1 cellular context compared by ENCODE assay signal in the genomic region with DNA sequence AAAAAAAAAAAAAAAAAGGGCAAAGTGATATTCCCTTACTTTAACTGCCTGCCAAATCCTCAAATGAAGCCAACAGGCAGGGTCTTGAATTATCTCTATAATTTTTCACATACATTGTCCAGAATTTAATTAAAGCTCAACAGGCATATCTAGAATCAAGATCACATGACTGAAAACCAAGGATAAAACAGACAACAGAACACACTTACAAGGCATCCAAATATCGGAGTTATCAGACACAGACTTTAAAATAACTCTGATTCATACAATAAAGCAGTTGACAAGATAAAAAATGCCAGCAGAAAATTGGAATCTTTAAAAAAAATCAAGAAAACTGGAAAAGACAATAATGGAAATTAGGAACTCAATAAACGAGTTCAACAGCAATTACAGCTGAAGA.
TF ChIP-seq lines count a peak whose summit lies in the region.

No MANE protein-coding gene starts in this region.

TF ChIP-seq in SK-N-SH treated with all-trans-retinoic acid at 6 μM for 48 hours, 23 proteins besides CTCF, POLR2A, EP300 and RAD21:
- TF ChIP-seq ZFP30 (CRISPR knock-in tag; IDR thresholded peaks at IDR 0.05) (peak; percentile 88; the same call in 1 of the 2 replicates), ZFP3 (CRISPR knock-in tag; IDR thresholded peaks at IDR 0.05) (0 out of 2 replicates have a peak, but pooled peaks have one; percentile 13), SNAI2 (CRISPR knock-in tag; IDR thresholded peaks at IDR 0.05) (no peak), ISL1 (CRISPR knock-in tag; IDR thresholded peaks at IDR 0.05) (peak; percentile 61), ARNTL (CRISPR knock-in tag; IDR thresholded peaks at IDR 0.05; ENCODE audit: borderline replicate concordance, low read depth) (no peak), TCF4 (CRISPR knock-in tag; IDR thresholded peaks at IDR 0.05; ENCODE audit: borderline replicate concordance) (0 out of 2 replicates have a peak, but pooled peaks have one; percentile 36), CSDC2 (CRISPR knock-in tag; IDR thresholded peaks at IDR 0.05) (no peak), ZNF565 (CRISPR knock-in tag; conservative IDR thresholded peaks at IDR 0.05; ENCODE audit: low read depth) (no peak)
- TF ChIP-seq, protein P1, sequence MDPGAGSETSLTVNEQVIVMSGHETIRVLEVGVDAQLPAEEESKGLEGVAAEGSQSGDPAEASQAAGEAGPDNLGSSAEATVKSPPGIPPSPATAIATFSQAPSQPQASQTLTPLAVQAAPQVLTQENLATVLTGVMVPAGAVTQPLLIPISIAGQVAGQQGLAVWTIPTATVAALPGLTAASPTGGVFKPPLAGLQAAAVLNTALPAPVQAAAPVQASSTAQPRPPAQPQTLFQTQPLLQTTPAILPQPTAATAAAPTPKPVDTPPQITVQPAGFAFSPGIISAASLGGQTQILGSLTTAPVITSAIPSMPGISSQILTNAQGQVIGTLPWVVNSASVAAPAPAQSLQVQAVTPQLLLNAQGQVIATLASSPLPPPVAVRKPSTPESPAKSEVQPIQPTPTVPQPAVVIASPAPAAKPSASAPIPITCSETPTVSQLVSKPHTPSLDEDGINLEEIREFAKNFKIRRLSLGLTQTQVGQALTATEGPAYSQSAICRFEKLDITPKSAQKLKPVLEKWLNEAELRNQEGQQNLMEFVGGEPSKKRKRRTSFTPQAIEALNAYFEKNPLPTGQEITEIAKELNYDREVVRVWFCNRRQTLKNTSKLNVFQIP (CRISPR knock-in tag; IDR thresholded peaks at IDR 0.05; ENCODE audit: borderline replicate concordance, low read depth) = no peak
- TF ChIP-seq, protein P2, sequence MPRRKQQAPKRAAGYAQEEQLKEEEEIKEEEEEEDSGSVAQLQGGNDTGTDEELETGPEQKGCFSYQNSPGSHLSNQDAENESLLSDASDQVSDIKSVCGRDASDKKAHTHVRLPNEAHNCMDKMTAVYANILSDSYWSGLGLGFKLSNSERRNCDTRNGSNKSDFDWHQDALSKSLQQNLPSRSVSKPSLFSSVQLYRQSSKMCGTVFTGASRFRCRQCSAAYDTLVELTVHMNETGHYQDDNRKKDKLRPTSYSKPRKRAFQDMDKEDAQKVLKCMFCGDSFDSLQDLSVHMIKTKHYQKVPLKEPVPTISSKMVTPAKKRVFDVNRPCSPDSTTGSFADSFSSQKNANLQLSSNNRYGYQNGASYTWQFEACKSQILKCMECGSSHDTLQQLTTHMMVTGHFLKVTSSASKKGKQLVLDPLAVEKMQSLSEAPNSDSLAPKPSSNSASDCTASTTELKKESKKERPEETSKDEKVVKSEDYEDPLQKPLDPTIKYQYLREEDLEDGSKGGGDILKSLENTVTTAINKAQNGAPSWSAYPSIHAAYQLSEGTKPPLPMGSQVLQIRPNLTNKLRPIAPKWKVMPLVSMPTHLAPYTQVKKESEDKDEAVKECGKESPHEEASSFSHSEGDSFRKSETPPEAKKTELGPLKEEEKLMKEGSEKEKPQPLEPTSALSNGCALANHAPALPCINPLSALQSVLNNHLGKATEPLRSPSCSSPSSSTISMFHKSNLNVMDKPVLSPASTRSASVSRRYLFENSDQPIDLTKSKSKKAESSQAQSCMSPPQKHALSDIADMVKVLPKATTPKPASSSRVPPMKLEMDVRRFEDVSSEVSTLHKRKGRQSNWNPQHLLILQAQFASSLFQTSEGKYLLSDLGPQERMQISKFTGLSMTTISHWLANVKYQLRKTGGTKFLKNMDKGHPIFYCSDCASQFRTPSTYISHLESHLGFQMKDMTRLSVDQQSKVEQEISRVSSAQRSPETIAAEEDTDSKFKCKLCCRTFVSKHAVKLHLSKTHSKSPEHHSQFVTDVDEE (CRISPR knock-in tag; IDR thresholded peaks at IDR 0.05) = peak; percentile 18; the same call in 1 of the 2 replicates
- TF ChIP-seq, protein P3, sequence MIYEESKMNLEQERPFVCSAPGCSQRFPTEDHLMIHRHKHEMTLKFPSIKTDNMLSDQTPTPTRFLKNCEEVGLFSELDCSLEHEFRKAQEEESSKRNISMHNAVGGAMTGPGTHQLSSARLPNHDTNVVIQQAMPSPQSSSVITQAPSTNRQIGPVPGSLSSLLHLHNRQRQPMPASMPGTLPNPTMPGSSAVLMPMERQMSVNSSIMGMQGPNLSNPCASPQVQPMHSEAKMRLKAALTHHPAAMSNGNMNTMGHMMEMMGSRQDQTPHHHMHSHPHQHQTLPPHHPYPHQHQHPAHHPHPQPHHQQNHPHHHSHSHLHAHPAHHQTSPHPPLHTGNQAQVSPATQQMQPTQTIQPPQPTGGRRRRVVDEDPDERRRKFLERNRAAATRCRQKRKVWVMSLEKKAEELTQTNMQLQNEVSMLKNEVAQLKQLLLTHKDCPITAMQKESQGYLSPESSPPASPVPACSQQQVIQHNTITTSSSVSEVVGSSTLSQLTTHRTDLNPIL (CRISPR knock-in tag; IDR thresholded peaks at IDR 0.05; ENCODE audit: low read depth) = peak; percentile 65; the same call in 1 of the 2 replicates
- TF ChIP-seq, protein P4, sequence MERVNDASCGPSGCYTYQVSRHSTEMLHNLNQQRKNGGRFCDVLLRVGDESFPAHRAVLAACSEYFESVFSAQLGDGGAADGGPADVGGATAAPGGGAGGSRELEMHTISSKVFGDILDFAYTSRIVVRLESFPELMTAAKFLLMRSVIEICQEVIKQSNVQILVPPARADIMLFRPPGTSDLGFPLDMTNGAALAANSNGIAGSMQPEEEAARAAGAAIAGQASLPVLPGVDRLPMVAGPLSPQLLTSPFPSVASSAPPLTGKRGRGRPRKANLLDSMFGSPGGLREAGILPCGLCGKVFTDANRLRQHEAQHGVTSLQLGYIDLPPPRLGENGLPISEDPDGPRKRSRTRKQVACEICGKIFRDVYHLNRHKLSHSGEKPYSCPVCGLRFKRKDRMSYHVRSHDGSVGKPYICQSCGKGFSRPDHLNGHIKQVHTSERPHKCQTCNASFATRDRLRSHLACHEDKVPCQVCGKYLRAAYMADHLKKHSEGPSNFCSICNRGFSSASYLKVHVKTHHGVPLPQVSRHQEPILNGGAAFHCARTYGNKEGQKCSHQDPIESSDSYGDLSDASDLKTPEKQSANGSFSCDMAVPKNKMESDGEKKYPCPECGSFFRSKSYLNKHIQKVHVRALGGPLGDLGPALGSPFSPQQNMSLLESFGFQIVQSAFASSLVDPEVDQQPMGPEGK (CRISPR knock-in tag; IDR thresholded peaks at IDR 0.05; ENCODE audit: borderline replicate concordance) = no peak
TF ChIP-seq in SK-N-SH treated with all-trans-retinoic acid at 6 μM for 48 hours: peak in this region for 6.
